Comparison of ENCODE assay signal across 8 cellular contexts in genomic region chrX:69616520-69617203, GRCh38. TPM values are rescaled to one million over a fixed set of nuclear protein-coding genes. Genes with fewer than 3 reads are reported as not detected.
DNase-seq lines count a peak whose midpoint lies in the region; ATAC-seq and TF ChIP-seq lines count a peak whose summit lies in the region.

No MANE protein-coding gene starts in this region.

- DNase-seq in BE2C (peak; percentile 44), MM.1S (peak; percentile 12), DMS153 treated with DMSO at 0.1 percent for 48 hours (lab: John Stamatoyannopoulos, UW; ENCODE audit: unreplicated experiment) (no peak)
- no peak for DNase-seq in activated naive CD8-positive, alpha-beta T cell treated with anti-CD3 and anti-CD28 coated beads for 36 hours

- H4K20me1 ChIP-seq in MM.1S (ENCODE audit: insufficient read depth, low read length), result no peaks in the 10 kb centered on the region

- no peaks in the 10 kb centered on the region for H3F3A ChIP-seq in MM.1S (ENCODE audit: insufficient read depth, low read length)

- no peaks in the 10 kb centered on the region for H3K79me2 ChIP-seq in MM.1S (ENCODE audit: low read length)

- H3K4me1 ChIP-seq in BE2C, result no peaks in the 10 kb centered on the region; the same call in 1 of the 2 replicates
- H3K4me1 ChIP-seq in MM.1S (ENCODE audit: low read length), result peaks cover 12% of the 10 kb centered on the region; the same call in 1 of the 2 replicates
- H3K4me1 ChIP-seq in skeletal muscle satellite cell (ENCODE audit: control insufficient read depth, insufficient read depth, low read length), result no peaks in the 10 kb centered on the region

- no peak for ATAC-seq in GM21390 (IDR thresholded peaks at IDR 0.05; ENCODE audit: unreplicated experiment)
- ATAC-seq in GM18861 (IDR thresholded peaks at IDR 0.05; ENCODE audit: unreplicated experiment), result no peak

- H3K27ac Mint-ChIP-seq in activated naive CD8-positive, alpha-beta T cell treated with anti-CD3 and anti-CD28 coated beads for 36 hours, result no peak overlapping the region

- H3K27ac ChIP-seq in MM.1S (ENCODE audit: low read length), result no peak overlapping the region

- H3K36me3 ChIP-seq in BE2C, result no peaks in the 10 kb centered on the region
- no peaks in the 10 kb centered on the region for H3K36me3 ChIP-seq in MM.1S (replicated peaks; ENCODE audit: insufficient read depth, low read length)
- H3K36me3 ChIP-seq in skeletal muscle satellite cell (ENCODE audit: insufficient read depth, low read length), result no peaks in the 10 kb centered on the region

- H3K27me3 ChIP-seq in BE2C (peaks cover 10% of the 10 kb centered on the region), MM.1S (replicated peaks; ENCODE audit: insufficient read depth, low read length) (no peaks in the 10 kb centered on the region), skeletal muscle satellite cell (ENCODE audit: control insufficient read depth, insufficient read depth, low read length) (peaks cover 34% of the 10 kb centered on the region)

- TF ChIP-seq CTCF in BE2C (IDR thresholded peaks at IDR 0.05; ENCODE audit: low read depth, low read length), result no peak
- no peak for TF ChIP-seq CTCF in MM.1S (IDR thresholded peaks at IDR 0.05; ENCODE audit: low read length)

- H3K9me3 ChIP-seq in BE2C (no peaks in the 10 kb centered on the region), MM.1S (replicated peaks; ENCODE audit: insufficient read depth, low read length) (no peaks in the 10 kb centered on the region), skeletal muscle satellite cell (replicated peaks; ENCODE audit: low read length) (no peaks in the 10 kb centered on the region)

- H3K27me3 Mint-ChIP-seq in activated naive CD8-positive, alpha-beta T cell treated with anti-CD3 and anti-CD28 coated beads for 36 hours, result peaks cover 40% of the 10 kb centered on the region

- H3K4me2 ChIP-seq in MM.1S (ENCODE audit: low read depth, low read length) (peak overlapping the region; percentile 87), skeletal muscle satellite cell (ENCODE audit: low read length) (peak overlapping the region; percentile 87)

- H3K4me3 Mint-ChIP-seq in activated naive CD8-positive, alpha-beta T cell treated with anti-CD3 and anti-CD28 coated beads for 36 hours, result peak overlapping the region; percentile 67

- H3K4me3 ChIP-seq in BE2C (ENCODE audit: low read depth, low read length) (peak overlapping the region; percentile 45), MM.1S (ENCODE audit: low read length) (peak overlapping the region; percentile 67), iPS-11a (ENCODE audit: low read depth, low read length) (peak overlapping the region; percentile 48), skeletal muscle satellite cell (ENCODE audit: low read length) (peak overlapping the region; percentile 68)

- no peaks in the 10 kb centered on the region for H3K36me3 Mint-ChIP-seq in activated naive CD8-positive, alpha-beta T cell treated with anti-CD3 and anti-CD28 coated beads for 36 hours

- peaks cover 6% of the 10 kb centered on the region for H3K4me1 Mint-ChIP-seq in activated naive CD8-positive, alpha-beta T cell treated with anti-CD3 and anti-CD28 coated beads for 36 hours

- peak overlapping the region; percentile 65 for H2AFZ ChIP-seq in MM.1S (ENCODE audit: low read length)

- no peaks in the 10 kb centered on the region for H3K9me3 Mint-ChIP-seq in activated naive CD8-positive, alpha-beta T cell treated with anti-CD3 and anti-CD28 coated beads for 36 hours

- H3K9ac ChIP-seq in MM.1S (ENCODE audit: low read length) (peak overlapping the region; percentile 50; the same call in 1 of the 2 replicates), skeletal muscle satellite cell (ENCODE audit: low read depth, low read length) (no peak overlapping the region)

- no peaks in the 10 kb centered on the region for H3K9me2 ChIP-seq in MM.1S (replicated peaks; ENCODE audit: insufficient read depth, low read length)

RNA-seq across cellular contexts. Expression of gene EDA, which starts 0.7 kb away (rescaled TPM):
- not detected for polyA plus RNA-seq in BE2C (2012; ENCODE audit: insufficient read depth, insufficient read length, low read depth)
- 1 to 10 TPM; 1.3 to 1.4 TPM for total RNA-seq in activated naive CD8-positive, alpha-beta T cell treated with anti-CD3 and anti-CD28 coated beads for 36 hours
- total RNA-seq in skeletal muscle satellite cell (2012; rRNA removed), result under 0.01 and 0.44 TPM in 2 replicates

Comparison
In these comparisons a context has a peak if more than half of its experiments do, and no peak if none do; other contexts are left out.
1. DNase-seq: peak in BE2C (single experiment) and MM.1S (single experiment); none in activated naive CD8-positive, alpha-beta T cell treated with anti-CD3 and anti-CD28 coated beads for 36 hours (single experiment) and DMS153 treated with DMSO at 0.1 percent for 48 hours (single experiment).
2. Peak in every context shown above with its lines, with median percentiles within 50 percentile points of each other: H3K4me3 ChIP-seq.